In genomic region chr16:8391219-8391757, GRCh38 we compare ENCODE assay signal across 17 cellular contexts.
"Had no signal": no experiment of that assay in that cellular context is flagged by ENCODE, and none has a peak within 500 bp of the region (broad histone marks: within the 10 kb centered on the region; RNA-seq: fewer than 3 reads in every experiment).

No MANE protein-coding gene starts in this region.

- H3K4me3 Mint-ChIP-seq: memory B cell, mesothelial cell of epicardium, naive B cell, nephron had no signal

- DNase-seq: cortex of kidney; dorsolateral prefrontal cortex; effector CD8-positive, alpha-beta T cell; foreskin melanocyte; head of caudate nucleus; hippocampal formation; left lung; lower lobe of right lung; naive B cell; occipital lobe; stimulated activated naive CD4-positive, alpha-beta T cell treated with Interleukin-2 at 50 U/mL for 16 hours had no signal

- H3K27ac Mint-ChIP-seq: memory B cell, mesothelial cell of epicardium, nephron had no signal

- H3K27me3 ChIP-seq: left lung had no signal

- H3K9me3 Mint-ChIP-seq: nephron had no signal

- H3K4me1 Mint-ChIP-seq: memory B cell, mesothelial cell of epicardium, naive B cell, nephron had no signal

- H3K36me3 ChIP-seq: left lung, lower lobe of right lung, prostate gland had no signal

- H3K4me1 ChIP-seq: left lung, lower lobe of right lung, parathyroid adenoma, prostate gland had no signal

- H3K27ac ChIP-seq: dorsolateral prefrontal cortex, left lung, lower lobe of right lung, parathyroid adenoma, prostate gland had no signal

- H3K27me3 Mint-ChIP-seq: naive B cell had no signal

- H3K79me2 ChIP-seq: parathyroid adenoma had no signal

- H2AFZ ChIP-seq: parathyroid adenoma had no signal

- H3K4me3 ChIP-seq: dorsolateral prefrontal cortex, left lung, lower lobe of right lung, prostate gland had no signal

- ATAC-seq: left lung, lower lobe of right lung, sciatic nerve had no signal

- H3K36me3 Mint-ChIP-seq: memory B cell, mesothelial cell of epicardium, naive B cell had no signal

- H3K9me3 ChIP-seq: left lung, lower lobe of right lung, prostate gland had no signal
